11 cellular contexts compared by ENCODE assay signal in genomic region chr1:18530567-18531502, GRCh38. TPM values are rescaled to one million over a fixed set of nuclear protein-coding genes. Genes with fewer than 3 reads are reported as not detected.
DNase-seq lines count a peak whose midpoint lies in the region; ATAC-seq, FAIRE-seq and TF ChIP-seq lines count a peak whose summit lies in the region.
"Had no signal": no experiment of that assay in that cellular context is flagged by ENCODE, and none has a peak within 500 bp of the region (broad histone marks: within the 10 kb centered on the region; RNA-seq: fewer than 3 reads in every experiment).

No MANE protein-coding gene starts in this region.

- H4K5ac ChIP-seq in H1 (ENCODE audit: insufficient read length, low read depth, low read length) = no peak overlapping the region

- H3K23ac ChIP-seq in H1 (ENCODE audit: insufficient read length) = no peak overlapping the region

- no peaks in the 10 kb centered on the region for H3K79me2 ChIP-seq in H1 (ENCODE audit: control insufficient read depth in 1 of 2, insufficient read depth in 2 of 2, low read length in 2 of 2)

- H3K9me3 ChIP-seq in H1 (ENCODE audit: insufficient read depth in 2 of 2, low read depth in 1 of 2, low read length in 1 of 2) = no peaks in the 10 kb centered on the region
- no peaks in the 10 kb centered on the region for H3K9me3 ChIP-seq in spleen
- no peaks in the 10 kb centered on the region for H3K9me3 ChIP-seq in gastrocnemius medialis
- H3K9me3 ChIP-seq: esophagus squamous epithelium, HAP-1 had no signal

- H3K14ac ChIP-seq in H1 (ENCODE audit: insufficient read length) = no peak overlapping the region

- POLR2A ChIA-PET in H1 (lab: Charles Lee; ENCODE audit: partially characterized antibody) = interaction anchor here (1.1 kb wide), 1 partner anchor 42 kb away, joined by 3 read pairs; no protein-coding TSS in a partner anchor

- no peak overlapping the region for H3K56ac ChIP-seq in H1 (replicated peaks; ENCODE audit: insufficient read length, low read depth, low read length)

- peak; percentile 24 for FAIRE-seq in H1 (lab: Jason Lieb, UNC)

- H2BK20ac ChIP-seq in H1 (ENCODE audit: low read length) = no peak overlapping the region

- no peak overlapping the region for H3K4me3 Mint-ChIP-seq in stimulated activated naive CD8-positive, alpha-beta T cell treated with anti-CD3 and anti-CD28 coated beads, Interleukin-15, amount 100 ng/mL, for 72 hours

- TF ChIP-seq POLR2A in H1 (IDR thresholded peaks at IDR 0.05; ENCODE audit: control extremely low read depth in 1 of 2, low read depth in 2 of 2, low read length in 2 of 2) (no peak), spleen (IDR thresholded peaks at IDR 0.05) (no peak), gastrocnemius medialis (IDR thresholded peaks at IDR 0.05) (no peak)

- H3K9me3 Mint-ChIP-seq in stimulated activated naive CD8-positive, alpha-beta T cell treated with anti-CD3 and anti-CD28 coated beads, Interleukin-15, amount 100 ng/mL, for 72 hours = no peaks in the 10 kb centered on the region

- ATAC-seq in gastrocnemius medialis = no peak
- no peak for ATAC-seq in stimulated activated naive CD8-positive, alpha-beta T cell treated with anti-CD3 and anti-CD28 coated beads, Interleukin-15, amount 100 ng/mL, for 72 hours

- H3K4ac ChIP-seq in H1 (replicated peaks; ENCODE audit: insufficient read length, low read depth, low read length) = no peak overlapping the region

- DNase-seq in NOMO-1 treated with DMSO at 0.1 percent for 48 hours (lab: John Stamatoyannopoulos, UW; ENCODE audit: unreplicated experiment) = peak; percentile 16
- DNase-seq in NOMO-1 treated with dmso at 0.1 percent for 144 hours (lab: John Stamatoyannopoulos, UW; ENCODE audit: unreplicated experiment) = no peak
- DNase-seq in NCI-H460 (ENCODE audit: extremely low read depth, low read depth) = peak; percentile 1
- peak in 1 of 2 experiments; percentile 48 for DNase-seq in H1 (ENCODE audit: low read depth in 1 of 2, low spot score in 2 of 2)
- DNase-seq in spleen = peak; percentile 60
- DNase-seq in gastrocnemius medialis = no peak
- DNase-seq in stimulated activated CD4-positive, alpha-beta T cell treated with anti-CD3 and anti-CD28 coated beads, Interleukin-4, amount 100 ng/mL, for 4 hours = no peak
- DNase-seq in stimulated activated naive CD8-positive, alpha-beta T cell treated with anti-CD3 and anti-CD28 coated beads, Interleukin-15, amount 100 ng/mL, for 72 hours = no peak
- DNase-seq: AML-193, esophagus squamous epithelium had no signal

- H3K23me2 ChIP-seq in H1 (ENCODE audit: low read depth, low read length) = no peaks in the 10 kb centered on the region

- no peak for TF ChIP-seq EP300 in H1 (IDR thresholded peaks at IDR 0.05; ENCODE audit: borderline replicate concordance in 1 of 2, low read depth in 2 of 2, low read length in 2 of 2)

- no peak overlapping the region for H3K9ac ChIP-seq in H1 (replicated peaks in 1 of 4; ENCODE audit: extremely low read depth in 1 of 4, low read depth in 3 of 4, low read length in 3 of 4)

- no peaks in the 10 kb centered on the region for H3K4me1 Mint-ChIP-seq in stimulated activated naive CD8-positive, alpha-beta T cell treated with anti-CD3 and anti-CD28 coated beads, Interleukin-15, amount 100 ng/mL, for 72 hours

- H2AFZ ChIP-seq in H1 (ENCODE audit: low read length) = no peak overlapping the region

- H3K4me2 ChIP-seq in H1 (ENCODE audit: insufficient read depth in 1 of 2, low read depth in 2 of 2, low read length in 2 of 2) = no peak overlapping the region

- CTCF ChIA-PET in H1 (lab: Charles Lee; ENCODE audit: partially characterized antibody) = interaction anchor here (0.8 to 50.4 kb wide), 5 partner anchors 10 to 156 kb away, joined by 3 to 984 read pairs (median 4); no protein-coding TSS in a partner anchor

- no peaks in the 10 kb centered on the region for H4K20me1 ChIP-seq in H1 (replicated peaks in 1 of 2; ENCODE audit: control insufficient read depth in 1 of 2, insufficient read depth in 2 of 2, low read length in 2 of 2)

- H3K27ac ChIP-seq in H1 (ENCODE audit: low read depth, low read length) (no peak overlapping the region), spleen (no peak overlapping the region), gastrocnemius medialis (no peak overlapping the region)
- H3K27ac ChIP-seq: esophagus squamous epithelium had no signal

- 0 out of 2 replicates have a peak overlapping the region, but pooled peaks have one; percentile 60 for H2BK12ac ChIP-seq in H1 (ENCODE audit: low read depth, low read length)

- TF ChIP-seq RAD21 in H1 (IDR thresholded peaks at IDR 0.05 in 1 of 2, conservative IDR thresholded peaks at IDR 0.05 in 1 of 2; ENCODE audit: low read depth in 2 of 2, low read length in 2 of 2) = peak; percentile 69 to 79

- H4K8ac ChIP-seq in H1 (ENCODE audit: extremely low read depth, insufficient read depth, low read length) = no peak overlapping the region

- 72% methylated on average over 6 of the region's 6 CpGs; no CpG with 5 or more reads in 1 of the 2 experiments for WGBS in H1 (ENCODE audit: extremely low coverage in 1 of 2, insufficient coverage in 1 of 2, insufficient read length in 1 of 2, insufficient replicate concordance in 2 of 2, low coverage in 1 of 2, low lambda C conversion rate in 2 of 2, missing lambda C conversion rate in 1 of 2), 2 experiments
- WGBS in spleen, 5 donors = 27 to 59% (median 38%) methylated on average over 6 of the region's 6 CpGs

- H3K4me1 ChIP-seq in H1 (replicated peaks in 1 of 4; ENCODE audit: control insufficient read depth in 3 of 4, insufficient read depth in 4 of 4, low read length in 3 of 4) (no peaks in the 10 kb centered on the region; a peak in 2 of 7 replicates), spleen (no peaks in the 10 kb centered on the region), gastrocnemius medialis (no peaks in the 10 kb centered on the region)
- H3K4me1 ChIP-seq: esophagus squamous epithelium, HAP-1 had no signal

- H3K36me3 ChIP-seq in H1 (ENCODE audit: control insufficient read depth in 2 of 4, insufficient read depth in 4 of 4, low read length in 3 of 4) = no peaks in the 10 kb centered on the region
- H3K36me3 ChIP-seq in spleen = no peaks in the 10 kb centered on the region
- no peaks in the 10 kb centered on the region for H3K36me3 ChIP-seq in gastrocnemius medialis
- H3K36me3 ChIP-seq: esophagus squamous epithelium, HAP-1 had no signal

- H2BK15ac ChIP-seq in H1 (ENCODE audit: low read length) = no peak overlapping the region

- no peak overlapping the region for H2BK5ac ChIP-seq in H1 (ENCODE audit: low read depth, low read length)

- H3K18ac ChIP-seq in H1 (ENCODE audit: extremely low read depth, low read length) = no peak overlapping the region

- H3K4me3 ChIP-seq in H1 (ENCODE audit: extremely low read depth in 1 of 4, insufficient read depth in 2 of 4, low read depth in 3 of 4, low read length in 4 of 4) = no peak overlapping the region
- H3K4me3 ChIP-seq in spleen = no peak overlapping the region
- no peak overlapping the region for H3K4me3 ChIP-seq in gastrocnemius medialis
- H3K4me3 ChIP-seq: esophagus squamous epithelium, HAP-1 had no signal

- H3K27me3 ChIP-seq in H1 (replicated peaks in 1 of 4; ENCODE audit: control insufficient read depth in 3 of 4, extremely low read depth in 1 of 4, insufficient read depth in 3 of 4, low read length in 3 of 4) (peaks cover 0 to 10% (median 3%) of the 10 kb centered on the region in 4 experiments; a peak in 5 of 7 replicates), spleen (replicated peaks in 1 of 7) (peaks cover 0 to 40% (median 0%) of the 10 kb centered on the region in 7 donors), gastrocnemius medialis (peaks cover 0 to 19% (median 4%) of the 10 kb centered on the region in 3 donors)

- TF ChIP-seq CTCF in H1 (IDR thresholded peaks at IDR 0.05; ENCODE audit: control extremely low read depth in 1 of 3, insufficient read depth in 1 of 3, low read depth in 1 of 3, low read length in 3 of 3) (peak; percentile 52 to 68 (median 60)), spleen (IDR thresholded peaks at IDR 0.05 in 8 of 11, conservative IDR thresholded peaks at IDR 0.05 in 3 of 11) (no peak), gastrocnemius medialis (IDR thresholded peaks at IDR 0.05 in 4 of 5, conservative IDR thresholded peaks at IDR 0.05 in 1 of 5) (no peak)

- no peak overlapping the region for H2AK5ac ChIP-seq in H1 (ENCODE audit: low read depth, low read length)

- in situ Hi-C loops in gastrocnemius medialis (cut with MboI; ENCODE audit: low sequenced_read_pairs in 4 of 4) = no loop called here

- peaks cover 54% of the 10 kb centered on the region for H3K27me3 Mint-ChIP-seq in stimulated activated naive CD8-positive, alpha-beta T cell treated with anti-CD3 and anti-CD28 coated beads, Interleukin-15, amount 100 ng/mL, for 72 hours

- H3K79me1 ChIP-seq in H1 (ENCODE audit: low read depth, low read length) = no peaks in the 10 kb centered on the region

- no peak overlapping the region for H2BK120ac ChIP-seq in H1 (replicated peaks; ENCODE audit: low read depth, low read length)

- no peak overlapping the region for H3K27ac Mint-ChIP-seq in stimulated activated naive CD8-positive, alpha-beta T cell treated with anti-CD3 and anti-CD28 coated beads, Interleukin-15, amount 100 ng/mL, for 72 hours

- intact Hi-C loops in spleen (cut with DNase I; ENCODE audit: low total_unique reads) (no loop called here), gastrocnemius medialis (cut with DNase I; ENCODE audit: low total_unique reads) (no loop called here)

- no peak overlapping the region for H4K91ac ChIP-seq in H1 (replicated peaks; ENCODE audit: insufficient read length, low read length)

TF ChIP-seq in H1, 55 proteins besides CTCF, POLR2A, EP300 and RAD21:
- TF ChIP-seq JUND (IDR thresholded peaks at IDR 0.05; ENCODE audit: low read length) (peak; percentile 69), GTF2F1 (IDR thresholded peaks at IDR 0.05; ENCODE audit: borderline replicate concordance, low read depth, low read length) (no peak)

RNA-seq across cellular contexts. Expression of gene KLHDC7A, which starts 50.1 kb away (rescaled TPM):
- not detected in 2 replicates for total RNA-seq in NCI-H460 (2014; rRNA removed; shearing (Covaris generic))
- 0.05 TPM in 1 of 2 replicates, not detected in the other for polyA plus RNA-seq in NCI-H460 (2014; cell fraction: nucleus; rRNA removed)
- 18.9 and 19.1 TPM in 2 replicates for total RNA-seq in H1 (2021; fragmentation: NEBNext Ultra II Directional; extraction: Animal tissue kit (Norgen Biotek cat#: 25700))
- polyA plus RNA-seq in H1 (2011; rRNA removed) (3.9 and 8.5 TPM in 2 replicates), spleen (not detected)
- polyA plus RNA-seq in H1 (2011; cell fraction: cytosol; rRNA removed) = 6.8 TPM
- 15.3 TPM for polyA plus RNA-seq in H1 (2011; cell fraction: nucleus; rRNA removed)
- 7.8 to 11.5 TPM (median 10.0 TPM) in 4 replicates for polyA plus RNA-seq in H1 (2012, experiment 1 of 2)
- polyA plus RNA-seq in H1 (2012, experiment 2 of 2) = 8.7 TPM
- polyA plus RNA-seq in H1 (2013, experiment 1 of 2) = 17.9 TPM
- polyA plus RNA-seq in H1 (2013, experiment 2 of 2) = 18.2 TPM
- 9.1 and 9.2 TPM in 2 replicates for polyA minus RNA-seq in H1 (2011; rRNA and poly(A)+ RNA removed)
- 11.3 TPM for polyA minus RNA-seq in H1 (2011; cell fraction: cytosol; rRNA and poly(A)+ RNA removed)
- 21.2 TPM for polyA minus RNA-seq in H1 (2011; cell fraction: nucleus; rRNA and poly(A)+ RNA removed)
- total RNA-seq in spleen (not detected), gastrocnemius medialis (under 1 TPM in 1 of 4 donors, not detected in 3; 0.13 TPM)

Comparison
In these comparisons a context has a peak if more than half of its experiments do, and no peak if none do; other contexts are left out.
1. DNase-seq: peak in NOMO-1 treated with DMSO at 0.1 percent for 48 hours (single experiment), NCI-H460 (single experiment) and spleen (single experiment); none in NOMO-1 treated with dmso at 0.1 percent for 144 hours (single experiment), gastrocnemius medialis (0 of 2), stimulated activated CD4-positive, alpha-beta T cell treated with anti-CD3 and anti-CD28 coated beads, Interleukin-4, amount 100 ng/mL, for 4 hours (0 of 2) and stimulated activated naive CD8-positive, alpha-beta T cell treated with anti-CD3 and anti-CD28 coated beads, Interleukin-15, amount 100 ng/mL, for 72 hours (0 of 2).
2. CTCF ChIP-seq: peak in H1 (3 of 3); none in spleen (0 of 11) and gastrocnemius medialis (0 of 5).
3. RNA of gene KLHDC7A, which starts 50.1 kb away (total RNA-seq): 18.9 to 19.1 TPM in H1; 0.13 TPM in gastrocnemius medialis, not detected in NCI-H460 and not detected in spleen; every median in the first group is over 10 times any median in the second.